ENCODE assay signal across 35 cellular contexts in genomic region chr2:12231288-12231687, GRCh38.
"Had no signal": no experiment of that assay in that cellular context is flagged by ENCODE, and none has a peak within 500 bp of the region (broad histone marks: within the 10 kb centered on the region; RNA-seq: fewer than 3 reads in every experiment).

No MANE protein-coding gene starts in this region.

- ATAC-seq: activated CD8-positive, alpha-beta T cell treated with anti-CD3 and anti-CD28 coated beads for 36 hours; activated naive CD4-positive, alpha-beta T cell treated with anti-CD3 and anti-CD28 coated beads, Interleukin-2, amount 50 U/mL, for 72 hours; activated T-cell treated with anti-CD3 and anti-CD28 coated beads, Interleukin-2, amount 50 U/mL, for 4 hours; activated T-cell treated with anti-CD3 and anti-CD28 coated beads, Interleukin-2, amount 50 U/mL, for 72 hours; activated T-helper 17 cell treated with anti-CD3 and anti-CD28 coated beads, Interleukin-2, amount 50 U/mL, for 72 hours; body of pancreas had no signal

- H3K4me1 ChIP-seq: body of pancreas, breast epithelium had no signal

- H3K27me3 Mint-ChIP-seq: activated B cell treated with CpG ODN at 0.5 μM for 24 hours; activated CD4-positive, alpha-beta memory T cell treated with anti-CD3 and anti-CD28 coated beads for 36 hours; activated CD8-positive, alpha-beta T cell treated with anti-CD3 and anti-CD28 coated beads for 36 hours; activated naive CD8-positive, alpha-beta T cell treated with anti-CD3 and anti-CD28 coated beads for 36 hours; activated T-helper 17 cell treated with anti-CD3 and anti-CD28 coated beads, Interleukin-2, amount 50 U/mL, for 72 hours had no signal

- H3K9me3 ChIP-seq: adrenal gland, body of pancreas, breast epithelium had no signal

- H3K9me3 Mint-ChIP-seq: activated B cell treated with CpG ODN at 0.5 μM for 24 hours; activated CD4-positive, alpha-beta memory T cell treated with anti-CD3 and anti-CD28 coated beads for 36 hours; activated CD8-positive, alpha-beta T cell treated with anti-CD3 and anti-CD28 coated beads for 36 hours; activated naive CD4-positive, alpha-beta T cell treated with anti-CD3 and anti-CD28 coated beads for 36 hours; activated naive CD8-positive, alpha-beta T cell treated with anti-CD3 and anti-CD28 coated beads for 36 hours; activated T-cell treated with anti-CD3 and anti-CD28 coated beads, Interleukin-2, amount 50 U/mL, for 4 hours; activated T-helper 17 cell treated with anti-CD3 and anti-CD28 coated beads, Interleukin-2, amount 50 U/mL, for 72 hours had no signal

- H3K27me3 ChIP-seq: adrenal gland, body of pancreas, brain microvascular endothelial cell, breast epithelium had no signal

- H3K27ac ChIP-seq: adrenal gland, body of pancreas, brain microvascular endothelial cell, breast epithelium, VCaP had no signal

- H3K27ac Mint-ChIP-seq: activated B cell treated with CpG ODN at 0.5 μM for 24 hours; activated CD4-positive, alpha-beta memory T cell treated with anti-CD3 and anti-CD28 coated beads for 36 hours; activated CD4-positive, alpha-beta T cell treated with anti-CD3 and anti-CD28 coated beads, Interleukin-2, amount 10 ng/mL, durations not matched to agents 24 days and 14 days; activated CD8-positive, alpha-beta T cell treated with anti-CD3 and anti-CD28 coated beads for 36 hours; activated naive CD4-positive, alpha-beta T cell treated with anti-CD3 and anti-CD28 coated beads for 36 hours; activated naive CD4-positive, alpha-beta T cell treated with anti-CD3 and anti-CD28 coated beads, Interleukin-2, amount 50 U/mL, for 72 hours; activated naive CD8-positive, alpha-beta T cell treated with anti-CD3 and anti-CD28 coated beads for 36 hours; activated T-cell treated with anti-CD3 and anti-CD28 coated beads, Interleukin-2, amount 50 U/mL, for 72 hours; activated T-helper 1 cell treated with anti-CD3 and anti-CD28 coated beads, Interleukin-12 subunit alpha, Interleukin-12 subunit beta, Interleukin-2, Interleukin-4 antibody, amounts not matched to agents 30 ng/mL and 10 ng/mL and 1 ng/mL, durations not matched to agents 14 hours and 24 hours and 36 hours; activated T-helper 17 cell treated with anti-CD3 and anti-CD28 coated beads, Interleukin-2, amount 50 U/mL, for 72 hours; T-helper 1 cell treated with Interleukin-12 subunit alpha and Interleukin-12 subunit beta and Interleukin-4 antibody, amounts not matched to agents 30 μg/mL and 1 μg/mL, for 36 hours; T-helper 2 cell treated with Interferon-gamma antibody and Interleukin-4, amounts not matched to agents 5 μg/mL and 100 μg/mL, for 36 hours had no signal

- DNase-seq: activated B cell treated with CpG ODN at 0.5 μM for 24 hours; activated CD4-positive, alpha-beta memory T cell treated with anti-CD3 and anti-CD28 coated beads for 36 hours; activated CD4-positive, alpha-beta T cell treated with anti-CD3 and anti-CD28 coated beads for 4 hours; activated CD4-positive, alpha-beta T cell treated with anti-CD3 and anti-CD28 coated beads, Interleukin-2, amount 10 ng/mL, durations not matched to agents 24 days and 14 days; activated CD4-positive, alpha-beta T cell treated with anti-CD3 and anti-CD28 coated beads, Interleukin-2, amount 50 U/mL, for 1 hour; activated CD4-positive, alpha-beta T cell treated with anti-CD3 and anti-CD28 coated beads, Interleukin-2, amount 50 U/mL, for 4 hours; activated CD4-positive, CD25-positive, alpha-beta regulatory T cell treated with anti-CD3 and anti-CD28 coated beads, Interleukin-2, amount 50 U/mL, for 72 hours; activated CD8-positive, alpha-beta memory T cell treated with anti-CD3 and anti-CD28 coated beads, Interleukin-2, amount 50 U/mL, for 4 hours; activated CD8-positive, alpha-beta T cell treated with anti-CD3 and anti-CD28 coated beads for 36 hours; activated effector memory CD4-positive, alpha-beta T cell treated with anti-CD3 and anti-CD28 coated beads, Interleukin-2, amount 50 U/mL, for 16 hours; activated gamma-delta T cell treated with Interleukin-2 at 50 U/mL for 16 hours; activated naive CD4-positive, alpha-beta T cell; activated naive CD4-positive, alpha-beta T cell treated with anti-CD3 and anti-CD28 coated beads for 36 hours; activated naive CD4-positive, alpha-beta T cell treated with anti-CD3 and anti-CD28 coated beads, Interleukin-2, amount 50 U/mL, for 16 hours; activated naive CD8-positive, alpha-beta T cell treated with anti-CD3 and anti-CD28 coated beads for 36 hours; activated T-cell treated with anti-CD3 and anti-CD28 coated beads for 4 hours; activated T-cell treated with anti-CD3 and anti-CD28 coated beads, Interleukin-2, amount 50 U/mL, for 1 hour; activated T-cell treated with anti-CD3 and anti-CD28 coated beads, Interleukin-2, amount 50 U/mL, for 4 hours; activated T-cell treated with anti-CD3 and anti-CD28 coated beads, Interleukin-2, amount 50 U/mL, for 72 hours; adrenal gland; amniotic stem cell; aorta; body of pancreas; brain microvascular endothelial cell; central memory CD4-positive, alpha-beta T cell; T-helper 1 cell; T-helper 2 cell; T-helper 9 cell had no signal

- H3K36me3 ChIP-seq: adrenal gland, brain microvascular endothelial cell, breast epithelium had no signal

- H3K4me3 Mint-ChIP-seq: activated B cell treated with CpG ODN at 0.5 μM for 24 hours; activated CD4-positive, alpha-beta memory T cell treated with anti-CD3 and anti-CD28 coated beads for 36 hours; activated CD4-positive, alpha-beta T cell treated with anti-CD3 and anti-CD28 coated beads, Interleukin-2, amount 10 ng/mL, durations not matched to agents 24 days and 14 days; activated CD8-positive, alpha-beta T cell treated with anti-CD3 and anti-CD28 coated beads for 36 hours; activated naive CD4-positive, alpha-beta T cell treated with anti-CD3 and anti-CD28 coated beads for 36 hours; activated naive CD8-positive, alpha-beta T cell treated with anti-CD3 and anti-CD28 coated beads for 36 hours; activated T-cell treated with anti-CD3 and anti-CD28 coated beads, Interleukin-2, amount 50 U/mL, for 4 hours; activated T-cell treated with anti-CD3 and anti-CD28 coated beads, Interleukin-2, amount 50 U/mL, for 72 hours; activated T-helper 1 cell treated with anti-CD3 and anti-CD28 coated beads, Interleukin-12 subunit alpha, Interleukin-12 subunit beta, Interleukin-2, Interleukin-4 antibody, amounts not matched to agents 30 ng/mL and 10 ng/mL and 1 ng/mL, durations not matched to agents 14 hours and 24 hours and 36 hours; activated T-helper 17 cell treated with anti-CD3 and anti-CD28 coated beads, Interleukin-2, amount 50 U/mL, for 72 hours; T-helper 1 cell treated with Interleukin-12 subunit alpha and Interleukin-12 subunit beta and Interleukin-4 antibody, amounts not matched to agents 30 μg/mL and 1 μg/mL, for 36 hours; T-helper 2 cell treated with Interferon-gamma antibody and Interleukin-4, amounts not matched to agents 5 μg/mL and 100 μg/mL, for 36 hours had no signal

- H3K36me3 Mint-ChIP-seq: activated CD4-positive, alpha-beta memory T cell treated with anti-CD3 and anti-CD28 coated beads for 36 hours; activated naive CD8-positive, alpha-beta T cell treated with anti-CD3 and anti-CD28 coated beads for 36 hours had no signal

- H3K4me3 ChIP-seq: adrenal gland, body of pancreas, breast epithelium had no signal

- H3K4me1 Mint-ChIP-seq: activated B cell treated with CpG ODN at 0.5 μM for 24 hours; activated CD4-positive, alpha-beta T cell treated with anti-CD3 and anti-CD28 coated beads, Interleukin-2, amount 10 ng/mL, durations not matched to agents 24 days and 14 days; activated naive CD8-positive, alpha-beta T cell treated with anti-CD3 and anti-CD28 coated beads for 36 hours; activated T-helper 17 cell treated with anti-CD3 and anti-CD28 coated beads, Interleukin-2, amount 50 U/mL, for 72 hours had no signal
